1 cellular context compared by ENCODE assay signal in the genomic region with DNA sequence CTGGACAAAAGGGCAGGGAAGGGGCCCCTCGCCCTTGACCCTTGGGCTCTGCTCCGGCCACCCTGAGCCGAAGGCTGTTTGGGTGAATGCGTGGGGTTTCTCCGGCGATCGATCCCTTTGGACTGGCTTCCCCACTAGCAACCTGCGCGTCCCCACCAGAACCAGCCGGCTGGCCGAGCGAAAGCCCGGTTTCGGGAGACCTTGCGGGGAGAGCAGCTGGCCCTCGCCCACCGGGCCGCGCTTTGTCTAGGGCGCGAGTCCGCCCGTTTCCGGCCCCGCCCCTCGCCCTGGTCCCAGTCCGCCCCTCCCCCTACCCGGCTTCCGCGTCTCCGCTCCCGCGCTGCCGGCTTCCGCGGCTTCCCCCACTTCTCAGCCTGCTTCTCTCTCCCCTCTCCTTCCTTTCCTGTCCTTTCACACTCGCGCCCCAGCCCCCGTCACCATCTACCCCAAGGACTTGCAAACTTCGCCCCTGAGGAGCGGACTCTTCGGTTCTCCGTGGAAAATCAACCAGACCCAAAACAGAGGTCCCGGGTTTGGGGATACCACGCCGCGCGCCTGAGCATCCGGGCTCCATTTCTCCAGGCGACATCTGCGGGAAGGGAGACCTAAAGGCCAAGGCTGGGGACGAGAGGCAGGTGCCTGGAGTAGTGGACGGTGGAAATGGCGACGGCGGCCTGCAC.
TF ChIP-seq lines count a peak whose summit lies in the region.

No MANE protein-coding gene starts in this region.

TF ChIP-seq in GM23338, 12 proteins besides CTCF, POLR2A, EP300 and RAD21 (continued from another document):
- no peak for TF ChIP-seq REST (IDR thresholded peaks at IDR 0.05; ENCODE audit: unreplicated experiment)
- TF ChIP-seq EZH2 (IDR thresholded peaks at IDR 0.05; ENCODE audit: low read depth, unreplicated experiment), result peak; percentile 90
- peak; percentile 17 for TF ChIP-seq EZH2phosphoT487 (IDR thresholded peaks at IDR 0.05; ENCODE audit: unreplicated experiment)
- TF ChIP-seq CREB1 (CRISPR knock-in tag; IDR thresholded peaks at IDR 0.05; ENCODE audit: low read depth), result 0 out of 2 replicates have a peak, but pooled peaks have one; percentile 35
- peak; percentile 59; the same call in 1 of the 2 replicates for TF ChIP-seq ETS1 (IDR thresholded peaks at IDR 0.05)
- TF ChIP-seq JUNB (IDR thresholded peaks at IDR 0.05; ENCODE audit: unreplicated experiment), result no peak
- TF ChIP-seq NANOG (IDR thresholded peaks at IDR 0.05; ENCODE audit: borderline replicate concordance), result no peak
- TF ChIP-seq ZNF331 (CRISPR knock-in tag; IDR thresholded peaks at IDR 0.05; ENCODE audit: low read depth), result no peak
